Comparison of ENCODE assay signal across 1 cellular context in genomic region chr6:125954735-125955410, GRCh38.
TF ChIP-seq lines count a peak whose summit lies in the region.

No MANE protein-coding gene starts in this region.

TF ChIP-seq in K562, 482 proteins besides CTCF, POLR2A, EP300 and RAD21 (continued from another document):
- peak; percentile 72 for TF ChIP-seq PRDM10 (IDR thresholded peaks at IDR 0.05; ENCODE audit: partially characterized antibody)
- no peak for TF ChIP-seq ZNF253 (CRISPR knock-in tag; conservative IDR thresholded peaks at IDR 0.05)
- TF ChIP-seq MTA2 (IDR thresholded peaks at IDR 0.05; ENCODE audit: low read depth) = 0 out of 2 replicates have a peak, but pooled peaks have one; percentile 24
- TF ChIP-seq PML (IDR thresholded peaks at IDR 0.05; ENCODE audit: low read length) = peak; percentile 44; the same call in 1 of the 2 replicates
- TF ChIP-seq PBX2 (CRISPR knock-in tag; IDR thresholded peaks at IDR 0.05; ENCODE audit: low read depth) = no peak
- TF ChIP-seq PBX2 (tag; conservative IDR thresholded peaks at IDR 0.05; ENCODE audit: low read depth) = 0 out of 2 replicates have a peak, but pooled peaks have one; percentile 39
- TF ChIP-seq SMARCA5 (IDR thresholded peaks at IDR 0.05) = no peak
- 0 out of 2 replicates have a peak, but pooled peaks have one; percentile 33 for TF ChIP-seq MYC (IDR thresholded peaks at IDR 0.05; ENCODE audit: low read depth, low read length)
- TF ChIP-seq MYC (CRISPR knock-in tag; IDR thresholded peaks at IDR 0.05; ENCODE audit: borderline replicate concordance, low read depth) = no peak
- peak; percentile 83 for TF ChIP-seq ARID1B (IDR thresholded peaks at IDR 0.05)
- TF ChIP-seq CHAMP1 (IDR thresholded peaks at IDR 0.05) = no peak
- TF ChIP-seq TSC22D4 (tag; IDR thresholded peaks at IDR 0.05) = no peak
- peak; percentile 77 for TF ChIP-seq CBFA2T3 (IDR thresholded peaks at IDR 0.05)
- peak; percentile 57 for TF ChIP-seq ZNF146 (CRISPR knock-in tag; IDR thresholded peaks at IDR 0.05; ENCODE audit: unreplicated experiment)
- peak; percentile 48; the same call in 1 of the 2 replicates for TF ChIP-seq MECOM (CRISPR knock-in tag; IDR thresholded peaks at IDR 0.05)
- TF ChIP-seq ARID3A (IDR thresholded peaks at IDR 0.05; ENCODE audit: borderline replicate concordance, low read depth, low read length) = 0 out of 2 replicates have a peak, but pooled peaks have one; percentile 34
- TF ChIP-seq TAF9B (IDR thresholded peaks at IDR 0.05; ENCODE audit: partially characterized antibody) = peak; percentile 31
- TF ChIP-seq NONO (IDR thresholded peaks at IDR 0.05; ENCODE audit: low read depth in 2 of 2, low read length in 1 of 2) = no peak
- peak in 1 of 2 experiments; percentile 27 for TF ChIP-seq AFF1 (IDR thresholded peaks at IDR 0.05; ENCODE audit: low read depth in 1 of 2, partially characterized antibody in 2 of 2)
- TF ChIP-seq TEAD4 (IDR thresholded peaks at IDR 0.05; ENCODE audit: low read length) = peak; percentile 69
- no peak for TF ChIP-seq TEAD4 (CRISPR knock-in tag; IDR thresholded peaks at IDR 0.05; ENCODE audit: borderline replicate concordance)
- peak; percentile 66 for TF ChIP-seq TAL1 (IDR thresholded peaks at IDR 0.05)
- TF ChIP-seq ZNF766 (CRISPR knock-in tag; conservative IDR thresholded peaks at IDR 0.05) = peak; percentile 42; the same call in 1 of the 2 replicates
- 0 out of 2 replicates have a peak, but pooled peaks have one; percentile 27 for TF ChIP-seq CEBPB (tag; IDR thresholded peaks at IDR 0.05)
- no peak for TF ChIP-seq CHCHD3 (CRISPR knock-in tag; IDR thresholded peaks at IDR 0.05)
- TF ChIP-seq RFX1 (IDR thresholded peaks at IDR 0.05) = 0 out of 2 replicates have a peak, but pooled peaks have one; percentile 7
